Comparison of ENCODE assay signal across 23 cellular contexts in genomic region chr16:75810998-75811634, GRCh38.
"Had no signal": no experiment of that assay in that cellular context is flagged by ENCODE, and none has a peak within 500 bp of the region (broad histone marks: within the 10 kb centered on the region; RNA-seq: fewer than 3 reads in every experiment).

No MANE protein-coding gene starts in this region.

- H2AFZ ChIP-seq: neural progenitor cell, parathyroid adenoma had no signal

- H3K27ac ChIP-seq: esophagus muscularis mucosa, foreskin keratinocyte, gastroesophageal sphincter, heart right ventricle, left lung, neural progenitor cell, parathyroid adenoma, prostate gland, sigmoid colon, thoracic aorta, tibial nerve, upper lobe of left lung had no signal

- H3K36me3 ChIP-seq: esophagus muscularis mucosa, gastroesophageal sphincter, heart right ventricle, left lung, neural progenitor cell, prostate gland, sigmoid colon, thoracic aorta, tibial nerve, upper lobe of left lung had no signal

- H3K9ac ChIP-seq: neural progenitor cell, parathyroid adenoma had no signal

- H3K4me1 ChIP-seq: esophagus muscularis mucosa, foreskin keratinocyte, gastroesophageal sphincter, heart right ventricle, left lung, neural progenitor cell, parathyroid adenoma, prostate gland, sigmoid colon, upper lobe of left lung had no signal

- H3K4me2 ChIP-seq: neural progenitor cell had no signal

- H3K27me3 ChIP-seq: esophagus muscularis mucosa, foreskin keratinocyte, gastroesophageal sphincter, sigmoid colon, tibial nerve, upper lobe of left lung had no signal

- H3K36me3 Mint-ChIP-seq: natural killer cell; neural progenitor cell; stimulated activated memory B cell treated with anti-CD40 and anti-IgM and Interleukin-4, amounts not matched to agents 10 μg/mL and 1 μg/mL and 100 μg/mL, for 72 hours had no signal

- ATAC-seq: foreskin keratinocyte; gastroesophageal sphincter; heart right ventricle; natural killer cell; stimulated activated memory B cell treated with anti-CD40 and anti-IgM and Interleukin-4, amounts not matched to agents 10 μg/mL and 1 μg/mL and 100 μg/mL, for 72 hours; stimulated activated naive CD8-positive, alpha-beta T cell treated with anti-CD3 and anti-CD28 coated beads, Interleukin-15, Interleukin-2, amounts not matched to agents 100 U/mL and 50 U/mL, for 24 hours had no signal

- H3K79me2 ChIP-seq: parathyroid adenoma had no signal

- H3K4me1 Mint-ChIP-seq: natural killer cell; neural progenitor cell; stimulated activated memory B cell treated with anti-CD40 and anti-IgM and Interleukin-4, amounts not matched to agents 10 μg/mL and 1 μg/mL and 100 μg/mL, for 72 hours had no signal

- H3K9me3 ChIP-seq: esophagus muscularis mucosa, gastroesophageal sphincter, heart right ventricle, left lung, prostate gland, sigmoid colon, thoracic aorta, tibial nerve, upper lobe of left lung had no signal

- H3K9me3 Mint-ChIP-seq: natural killer cell; stimulated activated memory B cell treated with anti-CD40 and anti-IgM and Interleukin-4, amounts not matched to agents 10 μg/mL and 1 μg/mL and 100 μg/mL, for 72 hours had no signal

- H3K27ac Mint-ChIP-seq: natural killer cell; stimulated activated memory B cell treated with anti-CD40 and anti-IgM and Interleukin-4, amounts not matched to agents 10 μg/mL and 1 μg/mL and 100 μg/mL, for 72 hours had no signal

- DNase-seq: dermis blood vessel endothelial cell; effector memory CD4-positive, alpha-beta T cell; foreskin keratinocyte; glutamatergic neuron; heart right ventricle; left cardiac atrium; left lung; natural killer cell; right cardiac atrium; sigmoid colon; stimulated activated CD4-positive, alpha-beta T cell treated with anti-CD3 and anti-CD28 coated beads, Interleukin-4, amount 100 ng/mL, for 4 hours; stimulated activated naive CD8-positive, alpha-beta T cell treated with anti-CD3 and anti-CD28 coated beads, Interleukin-15, Interleukin-2, amounts not matched to agents 100 U/mL and 50 U/mL, for 24 hours; substantia nigra; upper lobe of left lung had no signal

- H3K4me3 ChIP-seq: coronary artery, esophagus muscularis mucosa, gastroesophageal sphincter, heart right ventricle, left lung, neural progenitor cell, prostate gland, sigmoid colon, thoracic aorta, tibial nerve, upper lobe of left lung had no signal

- H3K4me3 Mint-ChIP-seq: natural killer cell; neural progenitor cell; stimulated activated memory B cell treated with anti-CD40 and anti-IgM and Interleukin-4, amounts not matched to agents 10 μg/mL and 1 μg/mL and 100 μg/mL, for 72 hours had no signal
